8 cellular contexts compared by ENCODE assay signal in the genomic region with DNA sequence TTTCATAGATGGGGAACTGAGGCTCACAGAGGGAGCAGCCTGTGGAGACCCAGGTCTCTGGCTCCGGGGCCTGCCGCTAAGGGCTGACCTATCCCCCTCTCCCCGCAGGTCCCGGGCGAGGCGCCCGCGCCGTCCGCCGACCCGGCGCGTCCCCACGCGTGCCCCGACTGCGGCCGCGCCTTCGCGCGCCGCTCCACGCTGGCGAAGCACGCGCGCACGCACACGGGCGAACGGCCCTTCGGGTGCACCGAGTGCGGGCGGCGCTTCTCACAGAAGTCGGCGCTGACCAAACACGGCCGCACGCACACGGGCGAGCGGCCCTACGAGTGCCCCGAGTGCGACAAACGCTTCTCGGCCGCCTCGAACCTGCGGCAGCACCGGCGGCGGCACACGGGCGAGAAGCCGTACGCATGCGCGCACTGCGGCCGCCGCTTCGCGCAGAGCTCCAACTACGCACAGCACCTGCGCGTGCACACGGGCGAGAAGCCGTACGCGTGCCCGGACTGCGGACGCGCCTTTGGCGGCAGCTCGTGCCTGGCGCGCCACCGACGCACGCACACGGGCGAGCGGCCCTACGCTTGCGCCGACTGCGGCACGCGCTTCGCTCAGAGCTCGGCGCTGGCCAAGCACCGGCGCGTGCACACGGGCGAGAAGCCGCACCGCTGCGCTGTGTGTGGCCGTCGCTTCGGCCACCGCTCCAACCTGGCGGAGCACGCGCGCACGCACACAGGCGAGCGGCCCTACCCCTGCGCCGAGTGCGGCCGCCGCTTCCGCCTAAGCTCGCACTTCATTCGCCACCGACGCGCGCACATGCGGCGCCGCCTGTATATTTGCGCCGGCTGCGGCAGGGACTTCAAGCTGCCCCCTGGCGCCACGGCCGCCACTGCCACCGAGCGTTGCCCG. TPM values are rescaled to one million over a fixed set of nuclear protein-coding genes. Genes with fewer than 3 reads are reported as not detected.
DNase-seq lines count a peak whose midpoint lies in the region; ATAC-seq and TF ChIP-seq lines count a peak whose summit lies in the region.

No MANE protein-coding gene starts in this region.

- H3K79me2 ChIP-seq in smooth muscle cell (ENCODE audit: low read depth), result no peaks in the 10 kb centered on the region

- H3K36me3 ChIP-seq in smooth muscle cell (ENCODE audit: low read depth), result no peaks in the 10 kb centered on the region

- WGBS in smooth muscle cell (ENCODE audit: low lambda C conversion rate), result 3% methylated on average over 128 of the region's 142 CpGs

- no peaks in the 10 kb centered on the region for H3K9me3 ChIP-seq in smooth muscle cell (replicated peaks; ENCODE audit: low read depth)

- DNase-seq in GM12865 (ENCODE audit: low read depth) (peak; percentile 98), NCI-H1417 treated with DMSO at 0.1 percent for 48 hours (lab: John Stamatoyannopoulos, UW) (peak; percentile 69), T47D (ENCODE audit: low read depth in 1 of 2, low spot score in 1 of 2) (peak; percentile 88 to 96), iPS-NIHi7 (ENCODE audit: extremely low spot score) (peak; percentile 84), smooth muscle cell (lab: John Stamatoyannopoulos, UW; ENCODE audit: unreplicated experiment) (peak; percentile 53)

- peak overlapping the region; percentile 74 for H3K27ac ChIP-seq in VCaP
- H3K27ac ChIP-seq in smooth muscle cell (ENCODE audit: low read depth), result no peak overlapping the region

- H3K4me1 ChIP-seq in smooth muscle cell (ENCODE audit: low read depth), result no peaks in the 10 kb centered on the region

- no peak overlapping the region for H3K9ac ChIP-seq in smooth muscle cell (ENCODE audit: low read depth)

- peaks cover 17% of the 10 kb centered on the region for H3F3A ChIP-seq in smooth muscle cell (ENCODE audit: low read depth)

- ATAC-seq in HG02588 (IDR thresholded peaks at IDR 0.05; ENCODE audit: unreplicated experiment) (peak; percentile 83), GM18868 (IDR thresholded peaks at IDR 0.05; ENCODE audit: unreplicated experiment) (no peak)

- H3K4me2 ChIP-seq in smooth muscle cell, result peak overlapping the region; percentile 92

- in situ Hi-C loops in T47D (cut with HindIII; ENCODE audit: low pct_unique_long_range_greater_than_20kb, low sequenced_read_pairs), result no loop called here

- H4K20me1 ChIP-seq in smooth muscle cell (ENCODE audit: low read depth), result peaks cover 14% of the 10 kb centered on the region

- peak overlapping the region; percentile 18 for H2AFZ ChIP-seq in smooth muscle cell (ENCODE audit: low read depth)

- no peaks in the 10 kb centered on the region for H3K27me3 ChIP-seq in smooth muscle cell (ENCODE audit: low read depth)

- TF ChIP-seq CTCF in GM12865 (IDR thresholded peaks at IDR 0.05; ENCODE audit: insufficient read depth, low read depth, low read length, missing control alignments) (no peak), VCaP (conservative IDR thresholded peaks at IDR 0.05) (peak; percentile 36), smooth muscle cell (IDR thresholded peaks at IDR 0.05; ENCODE audit: borderline replicate concordance, insufficient read depth, poor library complexity, severe bottlenecking) (peak; percentile 16)

- H3K4me3 ChIP-seq in GM12865 (ENCODE audit: low read depth, low read length) (peak overlapping the region; percentile 57), smooth muscle cell (peak overlapping the region; percentile 64)

RNA-seq across cellular contexts. Expression of a gene that starts 10.3 kb away (rescaled TPM):
- 6.6 and 7.2 TPM in 2 replicates for total RNA-seq in smooth muscle cell
- polyA plus RNA-seq in smooth muscle cell, result 14.5 and 20.9 TPM in 2 replicates

RNA-seq across cellular contexts. Expression of a gene that starts 12.1 kb away (rescaled TPM):
- 18.4 and 18.6 TPM in 2 replicates for total RNA-seq in smooth muscle cell
- polyA plus RNA-seq in smooth muscle cell, result 34.8 and 37.8 TPM in 2 replicates

RNA-seq across cellular contexts. Expression of a gene that starts 22.5 kb away (rescaled TPM):
- total RNA-seq in smooth muscle cell, result 7.7 and 9.3 TPM in 2 replicates
- 8.0 and 10.3 TPM in 2 replicates for polyA plus RNA-seq in smooth muscle cell

RNA-seq across cellular contexts. Expression of a gene that starts 28.0 kb away (rescaled TPM):
- 9.2 and 12.1 TPM in 2 replicates for total RNA-seq in smooth muscle cell
- polyA plus RNA-seq in smooth muscle cell, result 26.4 and 30.5 TPM in 2 replicates

RNA-seq across cellular contexts. Expression of a gene that starts 35.3 kb away (rescaled TPM):
- total RNA-seq in smooth muscle cell, result 0.27 TPM in 1 of 2 replicates, not detected in the other
- 2.8 and 3.7 TPM in 2 replicates for polyA plus RNA-seq in smooth muscle cell
